Comparison of ENCODE assay signal across 21 cellular contexts in the genomic region with DNA sequence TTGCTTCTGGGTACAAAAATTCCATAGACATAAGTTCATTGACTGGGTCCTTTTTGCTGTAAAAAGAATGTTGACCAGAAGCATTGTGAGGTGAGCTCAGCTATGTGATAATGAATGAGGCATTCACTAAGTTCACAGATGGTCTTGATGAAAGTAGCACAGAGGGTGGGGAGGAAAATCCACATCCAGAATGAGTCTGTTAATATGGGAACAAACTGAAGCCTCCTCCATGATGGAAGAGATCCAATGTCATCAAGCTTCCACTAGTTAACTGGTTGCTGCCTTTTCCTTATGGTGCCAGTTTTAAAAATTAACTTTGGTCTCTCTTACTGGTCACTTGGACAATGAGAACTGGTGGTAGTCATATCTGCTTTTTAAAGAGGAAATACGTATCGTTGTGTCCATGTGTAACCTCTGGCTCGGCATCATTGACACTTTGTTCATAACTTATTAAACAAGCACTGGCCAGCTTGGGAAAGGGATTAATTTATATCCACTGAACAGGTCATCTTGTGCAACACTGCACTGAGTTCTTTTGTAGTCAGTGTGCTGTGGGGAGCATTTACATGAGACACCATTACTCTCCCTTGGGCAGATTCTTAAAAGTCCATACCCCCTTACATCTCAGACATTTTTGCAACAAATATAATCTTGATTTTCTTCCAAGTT.
A peak's percentile ranks its signal among the peaks of the same experiment; 100 is the strongest.
DNase-seq lines count a peak whose midpoint lies in the region; ATAC-seq and TF ChIP-seq lines count a peak whose summit lies in the region.
"Had no signal": no experiment of that assay in that cellular context is flagged by ENCODE, and none has a peak within 500 bp of the region (broad histone marks: within the 10 kb centered on the region; RNA-seq: fewer than 3 reads in every experiment).

No MANE protein-coding gene starts in this region.

- no peak overlapping the region for H3K4me3 Mint-ChIP-seq in osteocyte (ENCODE audit: unreplicated experiment)
- no peak overlapping the region for H3K4me3 Mint-ChIP-seq in activated T-cell treated with anti-CD3 and anti-CD28 coated beads, Interleukin-2, amount 50 U/mL, for 72 hours
- H3K4me3 Mint-ChIP-seq: activated CD8-positive, alpha-beta T cell treated with anti-CD3 and anti-CD28 coated beads for 36 hours; activated naive CD8-positive, alpha-beta T cell treated with anti-CD3 and anti-CD28 coated beads for 36 hours; B cell; endodermal cell; natural killer cell treated with Interleukin-12 subunit alpha and Interleukin-12 subunit beta and Interleukin-15 and Interleukin-18, amount 100 ng/mL, for 72 hours had no signal

- in situ Hi-C loops in Caki2 (cut with HindIII; ENCODE audit: low pct_unique_long_range_greater_than_20kb, low sequenced_read_pairs), result no loop called here

- H3K4me1 Mint-ChIP-seq in osteocyte (ENCODE audit: unreplicated experiment), result peaks cover 26% of the 10 kb centered on the region
- no peaks in the 10 kb centered on the region for H3K4me1 Mint-ChIP-seq in activated T-cell treated with anti-CD3 and anti-CD28 coated beads, Interleukin-2, amount 50 U/mL, for 72 hours (ENCODE audit: low read depth)
- H3K4me1 Mint-ChIP-seq: activated naive CD8-positive, alpha-beta T cell treated with anti-CD3 and anti-CD28 coated beads for 36 hours; B cell had no signal

- H3K9me3 Mint-ChIP-seq in osteocyte (ENCODE audit: unreplicated experiment), result peaks cover 5% of the 10 kb centered on the region
- H3K9me3 Mint-ChIP-seq in activated T-cell treated with anti-CD3 and anti-CD28 coated beads, Interleukin-2, amount 50 U/mL, for 72 hours, result no peaks in the 10 kb centered on the region
- H3K9me3 Mint-ChIP-seq: activated CD8-positive, alpha-beta T cell treated with anti-CD3 and anti-CD28 coated beads for 36 hours; activated naive CD8-positive, alpha-beta T cell treated with anti-CD3 and anti-CD28 coated beads for 36 hours; endodermal cell; natural killer cell treated with Interleukin-12 subunit alpha and Interleukin-12 subunit beta and Interleukin-15 and Interleukin-18, amount 100 ng/mL, for 72 hours had no signal

- H3K27me3 Mint-ChIP-seq in osteocyte (ENCODE audit: unreplicated experiment), result no peaks in the 10 kb centered on the region
- no peaks in the 10 kb centered on the region for H3K27me3 Mint-ChIP-seq in activated T-cell treated with anti-CD3 and anti-CD28 coated beads, Interleukin-2, amount 50 U/mL, for 72 hours (ENCODE audit: low read depth)
- H3K27me3 Mint-ChIP-seq: activated CD8-positive, alpha-beta T cell treated with anti-CD3 and anti-CD28 coated beads for 36 hours had no signal

- H3K27ac Mint-ChIP-seq in osteocyte (ENCODE audit: unreplicated experiment), result peak overlapping the region; percentile 25
- no peak overlapping the region for H3K27ac Mint-ChIP-seq in activated T-cell treated with anti-CD3 and anti-CD28 coated beads, Interleukin-2, amount 50 U/mL, for 72 hours
- H3K27ac Mint-ChIP-seq: activated CD8-positive, alpha-beta T cell treated with anti-CD3 and anti-CD28 coated beads for 36 hours; activated naive CD8-positive, alpha-beta T cell treated with anti-CD3 and anti-CD28 coated beads for 36 hours; B cell; endodermal cell; natural killer cell treated with Interleukin-12 subunit alpha and Interleukin-12 subunit beta and Interleukin-15 and Interleukin-18, amount 100 ng/mL, for 72 hours had no signal

- H3K4me3 ChIP-seq in fibroblast of mammary gland (ENCODE audit: control insufficient read depth, low read depth, low read length), result no peak overlapping the region
- H3K4me3 ChIP-seq: gastroesophageal sphincter, vagina had no signal

- DNase-seq in Caki2 (ENCODE audit: low read depth) (peak; percentile 97), RPMI7951 (ENCODE audit: low read depth) (peak; percentile 43), fibroblast of mammary gland (ENCODE audit: low read depth) (peak; percentile 40), osteocyte (ENCODE audit: extremely low spot score, unreplicated experiment) (no peak), mucosa of gallbladder (ENCODE audit: low spot score) (no peak)
- DNase-seq in activated CD4-positive, alpha-beta T cell treated with anti-CD3 and anti-CD28 coated beads for 4 hours, result no peak
- no peak for DNase-seq in activated T-cell treated with anti-CD3 and anti-CD28 coated beads, Interleukin-2, amount 50 U/mL, for 72 hours
- DNase-seq: activated CD8-positive, alpha-beta T cell treated with anti-CD3 and anti-CD28 coated beads for 36 hours; activated naive CD8-positive, alpha-beta T cell treated with anti-CD3 and anti-CD28 coated beads for 36 hours; activated T-cell treated with anti-CD3 and anti-CD28 coated beads, Interleukin-2, amount 50 U/mL, for 48 hours; central memory CD4-positive, alpha-beta T cell; DMS 273 treated with DMSO at 0.1 percent for 48 hours; endodermal cell; NCI-H1048; NCI-H2107; retina had no signal

- TF ChIP-seq CTCF in fibroblast of mammary gland (conservative IDR thresholded peaks at IDR 0.05; ENCODE audit: control insufficient read depth, insufficient read depth, low read depth, low read length), result no peak
- TF ChIP-seq CTCF in osteocyte (IDR thresholded peaks at IDR 0.05), result no peak

- no peaks in the 10 kb centered on the region for H3K36me3 Mint-ChIP-seq in osteocyte (ENCODE audit: unreplicated experiment)
- H3K36me3 Mint-ChIP-seq in activated T-cell treated with anti-CD3 and anti-CD28 coated beads, Interleukin-2, amount 50 U/mL, for 72 hours (ENCODE audit: insufficient read depth in 2 of 2), result no peaks in the 10 kb centered on the region
- H3K36me3 Mint-ChIP-seq: activated naive CD8-positive, alpha-beta T cell treated with anti-CD3 and anti-CD28 coated beads for 36 hours; natural killer cell treated with Interleukin-12 subunit alpha and Interleukin-12 subunit beta and Interleukin-15 and Interleukin-18, amount 100 ng/mL, for 72 hours had no signal

- no peak for ATAC-seq in activated T-cell treated with anti-CD3 and anti-CD28 coated beads, Interleukin-2, amount 50 U/mL, for 72 hours (replicated peaks in 1 of 2)
- ATAC-seq in GM18873 (IDR thresholded peaks at IDR 0.05; ENCODE audit: low FRiP score, unreplicated experiment), result no peak
- ATAC-seq: activated CD8-positive, alpha-beta T cell treated with anti-CD3 and anti-CD28 coated beads for 36 hours; gastroesophageal sphincter; natural killer cell treated with Interleukin-12 subunit alpha and Interleukin-12 subunit beta and Interleukin-15 and Interleukin-18, amount 100 ng/mL, for 72 hours had no signal

Comparison
In these comparisons a context has a peak if more than half of its experiments do, and no peak if none do; other contexts are left out.
1. DNase-seq: peak in Caki2 (single experiment), RPMI7951 (single experiment) and fibroblast of mammary gland (single experiment); none in osteocyte (single experiment), activated CD4-positive, alpha-beta T cell treated with anti-CD3 and anti-CD28 coated beads for 4 hours (0 of 2), mucosa of gallbladder (single experiment) and activated T-cell treated with anti-CD3 and anti-CD28 coated beads, Interleukin-2, amount 50 U/mL, for 72 hours (0 of 2).